16 cellular contexts compared by ENCODE assay signal in genomic region chr22:20782601-20783299, GRCh38. TPM values are rescaled to one million over a fixed set of nuclear protein-coding genes. Genes with fewer than 3 reads are reported as not detected.
DNase-seq lines count a peak whose midpoint lies in the region; FAIRE-seq and TF ChIP-seq lines count a peak whose summit lies in the region.
"Had no signal": no experiment of that assay in that cellular context is flagged by ENCODE, and none has a peak within 500 bp of the region (broad histone marks: within the 10 kb centered on the region; RNA-seq: fewer than 3 reads in every experiment).

No MANE protein-coding gene starts in this region.

- H3K9me3 ChIP-seq in astrocyte (ENCODE audit: insufficient read depth, low read depth, low read length): no peaks in the 10 kb centered on the region
- no peaks in the 10 kb centered on the region for H3K9me3 ChIP-seq in liver (ENCODE audit: control insufficient read depth in 4 of 4, low read length in 3 of 4)

- no peak for FAIRE-seq in astrocyte (lab: Jason Lieb, UNC)
- peak; percentile 61 for FAIRE-seq in urothelium cell line (lab: Jason Lieb, UNC)
- FAIRE-seq: H54 had no signal

- peaks cover 41% of the 10 kb centered on the region for H3K4me1 ChIP-seq in astrocyte (ENCODE audit: insufficient read depth, low read length)
- H3K4me1 ChIP-seq in liver (ENCODE audit: control insufficient read depth in 4 of 4, insufficient read depth in 4 of 4, low read length in 3 of 4): peaks cover 19 to 97% (median 87%) of the 10 kb centered on the region in 4 donors

- no peak for TF ChIP-seq RAD21 in liver (IDR thresholded peaks at IDR 0.05)

- H3K27ac ChIP-seq in astrocyte (ENCODE audit: low read depth, low read length) (peak overlapping the region; percentile 52), liver (ENCODE audit: low read depth in 1 of 2, low read length in 2 of 2) (peak overlapping the region; percentile 79 to 90)
- H3K27ac ChIP-seq: C4-2B had no signal

- TF ChIP-seq CTCF in astrocyte (IDR thresholded peaks at IDR 0.05; ENCODE audit: insufficient read depth, low read depth, low read length) (no peak), liver (IDR thresholded peaks at IDR 0.05; ENCODE audit: low read depth, low read length, missing input control) (no peak)

- no peak overlapping the region for H3K4me3 ChIP-seq in astrocyte (ENCODE audit: insufficient read depth, low read depth, low read length)
- H3K4me3 ChIP-seq in liver (ENCODE audit: low read depth in 1 of 3, low read length in 3 of 3): no peak overlapping the region

- no peak for DNase-seq in activated naive CD4-positive, alpha-beta T cell treated with anti-CD3 and anti-CD28 coated beads, Interleukin-2, amount 50 U/mL, for 16 hours
- DNase-seq in astrocyte (ENCODE audit: low read depth): no peak
- DNase-seq in urothelium cell line (ENCODE audit: low spot score): no peak
- DNase-seq in NCI-H82 (lab: John Stamatoyannopoulos, UW): no peak
- no peak for DNase-seq in NCI-H510A treated with DMSO at 0.1 percent for 48 hours (lab: John Stamatoyannopoulos, UW)
- DNase-seq in AML-193 (lab: John Stamatoyannopoulos, UW): no peak
- DNase-seq: 8988T, EL, NCI-H1048, NCI-H226, NCI-H526 treated with DMSO at 0.1 percent for 48 hours, SHP77 had no signal

- H3K4me1 Mint-ChIP-seq in activated naive CD4-positive, alpha-beta T cell treated with anti-CD3 and anti-CD28 coated beads, Interleukin-2, amount 50 U/mL, for 24 hours: peaks cover 4% of the 10 kb centered on the region
- H3K4me1 Mint-ChIP-seq in astrocyte (ENCODE audit: low read depth, unreplicated experiment): peaks cover 6% of the 10 kb centered on the region

- H4K20me1 ChIP-seq in astrocyte (ENCODE audit: insufficient read depth, low read length): no peaks in the 10 kb centered on the region

- WGBS in liver: 66% methylated on average over 4 of the region's 4 CpGs

- H3K27ac Mint-ChIP-seq in activated naive CD4-positive, alpha-beta T cell treated with anti-CD3 and anti-CD28 coated beads, Interleukin-2, amount 50 U/mL, for 24 hours: peak overlapping the region; percentile 17
- H3K27ac Mint-ChIP-seq in astrocyte (ENCODE audit: unreplicated experiment): no peak overlapping the region

- no peaks in the 10 kb centered on the region for H3K9me3 Mint-ChIP-seq in activated naive CD4-positive, alpha-beta T cell treated with anti-CD3 and anti-CD28 coated beads, Interleukin-2, amount 50 U/mL, for 24 hours
- H3K9me3 Mint-ChIP-seq in astrocyte (ENCODE audit: unreplicated experiment): no peaks in the 10 kb centered on the region

- H3K36me3 Mint-ChIP-seq in activated naive CD4-positive, alpha-beta T cell treated with anti-CD3 and anti-CD28 coated beads, Interleukin-2, amount 50 U/mL, for 24 hours: peaks cover 2% of the 10 kb centered on the region
- peaks cover 14% of the 10 kb centered on the region for H3K36me3 Mint-ChIP-seq in astrocyte (ENCODE audit: low read depth, unreplicated experiment)

- H3K79me2 ChIP-seq in astrocyte (ENCODE audit: insufficient read depth, low read length): no peaks in the 10 kb centered on the region

- H3K4me3 Mint-ChIP-seq in activated naive CD4-positive, alpha-beta T cell treated with anti-CD3 and anti-CD28 coated beads, Interleukin-2, amount 50 U/mL, for 24 hours: no peak overlapping the region
- no peak overlapping the region for H3K4me3 Mint-ChIP-seq in astrocyte (ENCODE audit: unreplicated experiment)

- H3K4me2 ChIP-seq in astrocyte (ENCODE audit: low read length): no peak overlapping the region

- H2AFZ ChIP-seq in astrocyte (ENCODE audit: low read depth, low read length): no peak overlapping the region

- H3K27me3 ChIP-seq in astrocyte (ENCODE audit: insufficient read depth, low read length) (no peaks in the 10 kb centered on the region), liver (ENCODE audit: control insufficient read depth in 4 of 4, insufficient read depth in 4 of 4, low read length in 3 of 4) (no peaks in the 10 kb centered on the region)

- H3K36me3 ChIP-seq in astrocyte (ENCODE audit: insufficient read depth, low read length) (peaks cover 4% of the 10 kb centered on the region), liver (ENCODE audit: control insufficient read depth in 4 of 4, insufficient read depth in 3 of 4, low read depth in 1 of 4, low read length in 3 of 4) (peaks cover 0 to 33% (median 13%) of the 10 kb centered on the region in 4 donors)

- H3K27me3 Mint-ChIP-seq in activated naive CD4-positive, alpha-beta T cell treated with anti-CD3 and anti-CD28 coated beads, Interleukin-2, amount 50 U/mL, for 24 hours: no peaks in the 10 kb centered on the region
- no peaks in the 10 kb centered on the region for H3K27me3 Mint-ChIP-seq in astrocyte (ENCODE audit: low read depth, unreplicated experiment)

- H3K9ac ChIP-seq in astrocyte (ENCODE audit: low read length) (no peak overlapping the region), liver (ENCODE audit: low read depth in 1 of 2, low read length in 2 of 2) (no peak overlapping the region)

TF ChIP-seq in liver, 16 proteins besides CTCF, POLR2A, EP300 and RAD21:
- TF ChIP-seq TAF1 (conservative IDR thresholded peaks at IDR 0.05): no peak
- no peak for TF ChIP-seq NR2F2 (IDR thresholded peaks at IDR 0.05)
- no peak for TF ChIP-seq HNF4A (conservative IDR thresholded peaks at IDR 0.05)
- no peak for TF ChIP-seq GABPA (IDR thresholded peaks at IDR 0.05 in 1 of 2, conservative IDR thresholded peaks at IDR 0.05 in 1 of 2)
- TF ChIP-seq EGR1 (IDR thresholded peaks at IDR 0.05; ENCODE audit: low read depth in 2 of 2): no peak
- no peak for TF ChIP-seq FOXA1 (IDR thresholded peaks at IDR 0.05)
- TF ChIP-seq YY1 (IDR thresholded peaks at IDR 0.05): no peak
- TF ChIP-seq HNF4G (IDR thresholded peaks at IDR 0.05): no peak
- no peak for TF ChIP-seq RXRA (IDR thresholded peaks at IDR 0.05)
- TF ChIP-seq SP1 (IDR thresholded peaks at IDR 0.05): no peak
- TF ChIP-seq JUND (IDR thresholded peaks at IDR 0.05): no peak
- TF ChIP-seq FOXA2 (IDR thresholded peaks at IDR 0.05): no peak

RNA-seq across cellular contexts. Expression of gene SERPIND1, which starts 8.8 kb away (rescaled TPM):
- total RNA-seq in astrocyte (not detected in 2 replicates), liver (100 to 1,000 TPM; 117 to 176 TPM)
- 100 to 1,000 TPM; 166 to 173 TPM for polyA plus RNA-seq in liver

Comparison
In these comparisons a context has a peak if more than half of its experiments do, and no peak if none do; other contexts are left out.
1. RNA of gene SERPIND1, which starts 8.8 kb away (total RNA-seq): 117 to 176 TPM in liver; not detected in astrocyte; every median in the first group is over 100 times any median in the second.